22 cellular contexts compared by ENCODE assay signal in genomic region chr20:47062226-47062880, GRCh38.
DNase-seq lines count a peak whose midpoint lies in the region; TF ChIP-seq lines count a peak whose summit lies in the region.
"Had no signal": no experiment of that assay in that cellular context is flagged by ENCODE, and none has a peak within 500 bp of the region (broad histone marks: within the 10 kb centered on the region; RNA-seq: fewer than 3 reads in every experiment).

No MANE protein-coding gene starts in this region.

- peak overlapping the region; percentile 36 to 81 (median 70) for H3K27ac ChIP-seq in stomach
- H3K27ac ChIP-seq: BLaER1 treated with 17β-estradiol and CSF1 and Interleukin-3, amounts not matched to agents 10 nM and 100 nM had no signal

- H3K4me1 Mint-ChIP-seq in glutamatergic neuron (ENCODE audit: low read depth, unreplicated experiment) (peaks cover 2% of the 10 kb centered on the region), nephron progenitor cell (peaks cover 25% of the 10 kb centered on the region)
- H3K4me1 Mint-ChIP-seq: CD4-positive, alpha-beta memory T cell had no signal

- H3K27ac Mint-ChIP-seq in glutamatergic neuron (ENCODE audit: unreplicated experiment) (peak overlapping the region; percentile 43), nephron progenitor cell (peak overlapping the region; percentile 11)
- H3K27ac Mint-ChIP-seq: CD4-positive, alpha-beta memory T cell had no signal

- peaks cover 6 to 26% (median 13%) of the 10 kb centered on the region in 4 donors for H3K4me1 ChIP-seq in stomach
- H3K4me1 ChIP-seq: Caco-2 had no signal

- H3K36me3 ChIP-seq in stomach, result no peaks in the 10 kb centered on the region
- H3K36me3 ChIP-seq: BLaER1 treated with 17β-estradiol and CSF1 and Interleukin-3, amounts not matched to agents 10 nM and 100 nM had no signal

- no peak overlapping the region for H3K4me3 ChIP-seq in stomach
- H3K4me3 ChIP-seq: BLaER1 treated with 17β-estradiol and CSF1 and Interleukin-3, amounts not matched to agents 10 nM and 100 nM; MG63 had no signal

- H3K9me3 ChIP-seq in stomach, result peaks cover 0 to 10% (median 5%) of the 10 kb centered on the region in 4 donors

- H3K27me3 ChIP-seq in stomach, result no peaks in the 10 kb centered on the region
- H3K27me3 ChIP-seq: BLaER1 treated with 17β-estradiol and CSF1 and Interleukin-3, amounts not matched to agents 10 nM and 100 nM; MG63 had no signal

- TF ChIP-seq POLR2A in stomach (IDR thresholded peaks at IDR 0.05), result no peak

- peak; percentile 8 for DNase-seq in M059J (ENCODE audit: low read depth)
- no peak for DNase-seq in glutamatergic neuron
- DNase-seq in nephron progenitor cell, result no peak
- DNase-seq in stomach, result no peak
- no peak for DNase-seq in DMS53 treated with DMSO at 0.1 percent for 48 hours (lab: John Stamatoyannopoulos, UW; ENCODE audit: unreplicated experiment)
- no peak for DNase-seq in SHP77 treated with DMSO at 0.1 percent for 48 hours (lab: John Stamatoyannopoulos, UW)
- no peak for DNase-seq in head of caudate nucleus
- no peak for DNase-seq in HUDEP-2 (lab: John Stamatoyannopoulos, UW; ENCODE audit: unreplicated experiment in 76 of 76)
- DNase-seq: 8988T; CD4-positive, alpha-beta memory T cell; DMS 273 treated with DMSO at 0.1 percent for 48 hours; H7; Karpas-422; MG63; NCI-H1417; NCI-H1694 treated with DMSO at 0.1 percent for 48 hours; NCI-H2081 treated with DMSO at 0.1 percent for 48 hours; NCI-H446; NCI-H526 treated with DMSO at 0.1 percent for 48 hours; OCI-M1 had no signal

- H3K36me3 Mint-ChIP-seq in glutamatergic neuron (ENCODE audit: unreplicated experiment), result peaks cover 20% of the 10 kb centered on the region
- peaks cover 31% of the 10 kb centered on the region for H3K36me3 Mint-ChIP-seq in nephron progenitor cell (ENCODE audit: low read depth)
- H3K36me3 Mint-ChIP-seq: CD4-positive, alpha-beta memory T cell had no signal

- intact Hi-C loops in stomach (cut with DNase I; ENCODE audit: low total_unique reads) (no loop called here), head of caudate nucleus (cut with DNase I) (no loop called here)

- H3K27me3 Mint-ChIP-seq in glutamatergic neuron (ENCODE audit: unreplicated experiment), result peaks cover 12% of the 10 kb centered on the region
- peaks cover 3% of the 10 kb centered on the region for H3K27me3 Mint-ChIP-seq in nephron progenitor cell (ENCODE audit: low read depth, poor library complexity)

- no peak for TF ChIP-seq CTCF in glutamatergic neuron (IDR thresholded peaks at IDR 0.05; ENCODE audit: partially characterized antibody, unreplicated experiment)
- TF ChIP-seq CTCF in nephron progenitor cell (IDR thresholded peaks at IDR 0.05), result no peak
- no peak for TF ChIP-seq CTCF in stomach (IDR thresholded peaks at IDR 0.05)

- H3K4me3 Mint-ChIP-seq in glutamatergic neuron (ENCODE audit: unreplicated experiment) (no peak overlapping the region), nephron progenitor cell (no peak overlapping the region)
- H3K4me3 Mint-ChIP-seq: CD4-positive, alpha-beta memory T cell had no signal

- peaks cover 3% of the 10 kb centered on the region for H3K9me3 Mint-ChIP-seq in glutamatergic neuron (ENCODE audit: unreplicated experiment)
- H3K9me3 Mint-ChIP-seq in nephron progenitor cell, result peaks cover 33% of the 10 kb centered on the region

- WGBS in stomach, 5 donors, result 49 to 66% (median 56%) methylated on average over 14 of the region's 14 CpGs

- TF ChIP-seq EP300 in stomach (IDR thresholded peaks at IDR 0.05), result no peak
